16 cellular contexts compared by ENCODE assay signal in the genomic region with DNA sequence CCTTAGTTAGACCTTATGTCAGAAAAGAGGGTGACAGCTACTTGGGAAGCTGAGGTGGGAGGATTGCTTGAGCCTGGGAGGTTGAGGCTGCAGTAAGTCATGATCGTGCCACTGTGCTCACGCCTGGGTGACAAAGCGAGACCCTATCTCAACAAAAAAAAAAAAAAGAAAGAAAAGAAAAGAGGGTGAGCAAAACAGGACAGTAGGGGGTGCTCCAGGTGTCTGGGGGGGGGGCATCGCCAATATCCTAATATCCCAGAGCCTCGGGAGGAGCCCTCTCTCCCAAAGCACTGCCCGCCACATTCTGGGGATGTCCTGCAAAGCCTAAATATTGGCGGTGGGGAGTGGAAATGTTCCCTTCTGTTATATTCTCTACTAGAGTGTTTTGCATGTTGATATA.
DNase-seq lines count a peak whose midpoint lies in the region; ATAC-seq and TF ChIP-seq lines count a peak whose summit lies in the region.
"Had no signal": no experiment of that assay in that cellular context is flagged by ENCODE, and none has a peak within 500 bp of the region (broad histone marks: within the 10 kb centered on the region; RNA-seq: fewer than 3 reads in every experiment).

No MANE protein-coding gene starts in this region.

- no peak overlapping the region for H3K4me3 Mint-ChIP-seq in CD4-positive, alpha-beta T cell
- no peak overlapping the region for H3K4me3 Mint-ChIP-seq in central memory CD8-positive, alpha-beta T cell
- no peak overlapping the region for H3K4me3 Mint-ChIP-seq in nephron
- H3K4me3 Mint-ChIP-seq in progenitor cell of endocrine pancreas (ENCODE audit: low read depth), result no peak overlapping the region
- H3K4me3 Mint-ChIP-seq in activated T-cell treated with anti-CD3 and anti-CD28 coated beads, Interleukin-2, amount 50 U/mL, for 4 hours, result no peak overlapping the region
- H3K4me3 Mint-ChIP-seq: CD8-positive, alpha-beta T cell; HFFc6 had no signal

- no peak for TF ChIP-seq CTCF in CD4-positive, alpha-beta T cell (IDR thresholded peaks at IDR 0.05)
- TF ChIP-seq CTCF in nephron (IDR thresholded peaks at IDR 0.05; ENCODE audit: unreplicated experiment in 3 of 3) (no peak), progenitor cell of endocrine pancreas (IDR thresholded peaks at IDR 0.05; ENCODE audit: unreplicated experiment) (no peak)

- H3K27me3 Mint-ChIP-seq in CD4-positive, alpha-beta T cell, result no peaks in the 10 kb centered on the region
- no peaks in the 10 kb centered on the region for H3K27me3 Mint-ChIP-seq in central memory CD8-positive, alpha-beta T cell
- no peaks in the 10 kb centered on the region for H3K27me3 Mint-ChIP-seq in nephron (ENCODE audit: low read depth)
- H3K27me3 Mint-ChIP-seq in progenitor cell of endocrine pancreas, result no peaks in the 10 kb centered on the region
- no peaks in the 10 kb centered on the region for H3K27me3 Mint-ChIP-seq in activated T-cell treated with anti-CD3 and anti-CD28 coated beads, Interleukin-2, amount 50 U/mL, for 4 hours (ENCODE audit: low read depth)

- no peak for DNase-seq in CD4-positive, alpha-beta T cell
- DNase-seq in central memory CD8-positive, alpha-beta T cell (ENCODE audit: low spot score in 2 of 2), result no peak
- no peak for DNase-seq in progenitor cell of endocrine pancreas (ENCODE audit: low spot score, unreplicated experiment)
- no peak for DNase-seq in OCI-M2 (lab: John Stamatoyannopoulos, UW; ENCODE audit: unreplicated experiment)
- no peak for DNase-seq in activated T-cell treated with anti-CD3 and anti-CD28 coated beads, Interleukin-2, amount 50 U/mL, for 4 hours
- DNase-seq in NCI-H1694 treated with DMSO at 0.1 percent for 48 hours (lab: John Stamatoyannopoulos, UW), result no peak
- DNase-seq: ACHN; C1 segment of cervical spinal cord; Caco-2; CD8-positive, alpha-beta T cell; DND-41; GDM1; HCEC 1CT; HFFc6 had no signal

- no peaks in the 10 kb centered on the region for H3K9me3 ChIP-seq in CD4-positive, alpha-beta T cell (ENCODE audit: control insufficient read depth, low read length)
- H3K9me3 ChIP-seq: Caco-2 had no signal

- no peak overlapping the region for H3K27ac ChIP-seq in CD4-positive, alpha-beta T cell (ENCODE audit: low read depth, low read length)

- POLR2A ChIA-PET in CD4-positive, alpha-beta T cell (lab: Charles Lee), result interaction anchor here (1.0 to 2.6 kb wide), 2 partner anchors 116 to 119 kb away, joined by 3 to 26 read pairs; no protein-coding TSS in a partner anchor

- H3K27me3 ChIP-seq in CD4-positive, alpha-beta T cell (ENCODE audit: control insufficient read depth, insufficient read depth, low read length), result no peaks in the 10 kb centered on the region

- H3K36me3 Mint-ChIP-seq in CD4-positive, alpha-beta T cell (ENCODE audit: low read depth), result no peaks in the 10 kb centered on the region
- H3K36me3 Mint-ChIP-seq in central memory CD8-positive, alpha-beta T cell (ENCODE audit: insufficient read depth), result peaks cover 10% of the 10 kb centered on the region
- no peaks in the 10 kb centered on the region for H3K36me3 Mint-ChIP-seq in nephron (ENCODE audit: low read depth)
- no peaks in the 10 kb centered on the region for H3K36me3 Mint-ChIP-seq in progenitor cell of endocrine pancreas (ENCODE audit: insufficient read depth)
- no peaks in the 10 kb centered on the region for H3K36me3 Mint-ChIP-seq in activated T-cell treated with anti-CD3 and anti-CD28 coated beads, Interleukin-2, amount 50 U/mL, for 4 hours (ENCODE audit: insufficient read depth)
- H3K36me3 Mint-ChIP-seq: CD8-positive, alpha-beta T cell had no signal

- H3K9me3 Mint-ChIP-seq in CD4-positive, alpha-beta T cell, result no peaks in the 10 kb centered on the region
- no peaks in the 10 kb centered on the region for H3K9me3 Mint-ChIP-seq in central memory CD8-positive, alpha-beta T cell
- H3K9me3 Mint-ChIP-seq in nephron (peaks cover 5% of the 10 kb centered on the region), progenitor cell of endocrine pancreas (ENCODE audit: low read depth) (peaks cover 13% of the 10 kb centered on the region)
- no peaks in the 10 kb centered on the region for H3K9me3 Mint-ChIP-seq in activated T-cell treated with anti-CD3 and anti-CD28 coated beads, Interleukin-2, amount 50 U/mL, for 4 hours
- H3K9me3 Mint-ChIP-seq: CD8-positive, alpha-beta T cell; HFFc6 had no signal

- intact Hi-C loops in CD4-positive, alpha-beta T cell (cut with DNase I, micrococcal nuclease), result no loop called here

- no peak for ATAC-seq in CD4-positive, alpha-beta T cell (ENCODE audit: poor library complexity)
- ATAC-seq in central memory CD8-positive, alpha-beta T cell (replicated peaks; ENCODE audit: extremely low read depth, poor library complexity, severe bottlenecking), result no peak
- no peak for ATAC-seq in activated T-cell treated with anti-CD3 and anti-CD28 coated beads, Interleukin-2, amount 50 U/mL, for 4 hours
- ATAC-seq: CD8-positive, alpha-beta T cell; HepG2 had no signal

- peak overlapping the region; percentile 58 for H3K27ac Mint-ChIP-seq in CD4-positive, alpha-beta T cell
- peak overlapping the region; percentile 46 for H3K27ac Mint-ChIP-seq in central memory CD8-positive, alpha-beta T cell (ENCODE audit: low read depth)
- H3K27ac Mint-ChIP-seq in nephron (peak overlapping the region in 2 of 3 experiments; percentile 34 to 37), progenitor cell of endocrine pancreas (no peak overlapping the region)
- H3K27ac Mint-ChIP-seq: CD8-positive, alpha-beta T cell; HFFc6 had no signal

- H3K4me1 Mint-ChIP-seq in CD4-positive, alpha-beta T cell (ENCODE audit: low read depth), result peaks cover 31% of the 10 kb centered on the region
- peaks cover 31% of the 10 kb centered on the region for H3K4me1 Mint-ChIP-seq in central memory CD8-positive, alpha-beta T cell
- H3K4me1 Mint-ChIP-seq in nephron (peaks cover 36% of the 10 kb centered on the region), progenitor cell of endocrine pancreas (ENCODE audit: low read depth) (peaks cover 7% of the 10 kb centered on the region)
- peaks cover 23% of the 10 kb centered on the region for H3K4me1 Mint-ChIP-seq in activated T-cell treated with anti-CD3 and anti-CD28 coated beads, Interleukin-2, amount 50 U/mL, for 4 hours (ENCODE audit: low read depth)

- CTCF ChIA-PET in CD4-positive, alpha-beta T cell (lab: Charles Lee), result interaction anchor here (1.8 kb wide), 1 partner anchor 31 kb away, joined by 6 read pairs; no protein-coding TSS in a partner anchor
